16 cellular contexts compared by ENCODE assay signal in the genomic region with DNA sequence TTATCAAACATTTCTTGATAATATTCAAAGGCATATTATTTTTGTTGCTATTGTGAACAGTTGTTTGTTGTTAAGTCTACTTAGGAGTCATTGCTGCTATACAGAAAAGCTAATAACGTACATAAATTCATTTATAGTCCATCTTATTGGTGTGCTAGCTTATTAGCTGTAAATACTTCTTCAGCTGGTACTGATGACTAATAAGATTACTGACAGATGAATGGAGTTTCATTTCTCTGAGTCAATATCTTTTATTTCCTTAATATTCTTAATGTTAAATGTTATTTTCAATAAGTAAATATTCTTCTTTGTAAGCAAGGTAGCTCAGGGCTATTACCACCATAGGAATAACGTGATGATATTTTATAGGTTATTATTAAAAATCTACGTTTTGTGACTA.
DNase-seq lines count a peak whose midpoint lies in the region; ATAC-seq, FAIRE-seq and TF ChIP-seq lines count a peak whose summit lies in the region.
"Had no signal": no experiment of that assay in that cellular context is flagged by ENCODE, and none has a peak within 500 bp of the region (broad histone marks: within the 10 kb centered on the region; RNA-seq: fewer than 3 reads in every experiment).

No MANE protein-coding gene starts in this region.

- no peaks in the 10 kb centered on the region for H3F3A ChIP-seq in PC-3 (ENCODE audit: low read length, unreplicated experiment)

- BruUV-seq in PC-3 (replicated peaks; lab: Mats Ljungman, UMichigan), result no TSS peak

- no peak for FAIRE-seq in A549 (lab: Jason Lieb, UNC)
- FAIRE-seq: GM12878, GM18507, H54 had no signal

- H3K36me3 ChIP-seq in PC-3 (ENCODE audit: low read depth, low read length), result no peaks in the 10 kb centered on the region
- H3K36me3 ChIP-seq: BLaER1 treated with 17β-estradiol and CSF1 and Interleukin-3, amounts not matched to agents 10 nM and 100 nM had no signal

- no peak for TF ChIP-seq RAD21 in A549 (conservative IDR thresholded peaks at IDR 0.05 in 1 of 2, IDR thresholded peaks at IDR 0.05 in 1 of 2)

- no peak overlapping the region for H2AFZ ChIP-seq in PC-3 (ENCODE audit: low read length)

- 32% methylated on average over 3 of the region's 3 CpGs for WGBS in A549 (ENCODE audit: missing lambda C conversion rate)

- H3K27ac ChIP-seq in A549 (no peak overlapping the region), PC-3 (ENCODE audit: low read length) (no peak overlapping the region)
- H3K27ac ChIP-seq: 22Rv1; BLaER1 treated with 17β-estradiol and CSF1 and Interleukin-3, amounts not matched to agents 10 nM and 100 nM; GM23248 had no signal

- no peak for ATAC-seq in A549
- ATAC-seq in PC-3, result peak; percentile 49
- ATAC-seq: GM12878 had no signal

- no peak for TF ChIP-seq EP300 in A549 (IDR thresholded peaks at IDR 0.05)

- H3K4me3 ChIP-seq in A549 (no peak overlapping the region), PC-3 (ENCODE audit: low read length) (no peak overlapping the region), epithelial cell of esophagus (ENCODE audit: low read length) (no peak overlapping the region)
- H3K4me3 ChIP-seq: BLaER1 treated with 17β-estradiol and CSF1 and Interleukin-3, amounts not matched to agents 10 nM and 100 nM; GM12878; GM23248 had no signal

- no peak overlapping the region for H3K9ac ChIP-seq in PC-3 (ENCODE audit: low read length)
- H3K9ac ChIP-seq: BLaER1 treated with 17β-estradiol and CSF1 and Interleukin-3, amounts not matched to agents 10 nM and 100 nM; GM23248 had no signal

- H3K4me2 ChIP-seq in A549 (peak overlapping the region; percentile 22), PC-3 (ENCODE audit: low read length) (no peak overlapping the region)
- H3K4me2 ChIP-seq: BLaER1 treated with 17β-estradiol and CSF1 and Interleukin-3, amounts not matched to agents 10 nM and 100 nM had no signal

- POLR2A ChIA-PET in A549 (lab: Yijun Ruan, JAX) (no interaction called here), PC-3 (lab: Charles Lee; ENCODE audit: unreplicated experiment) (interaction anchor here (0.6 kb wide), 1 partner anchor 53 kb away, joined by 3 read pairs; no protein-coding TSS in a partner anchor)

- no peaks in the 10 kb centered on the region for H3K27me3 ChIP-seq in PC-3 (ENCODE audit: low read length)
- H3K27me3 ChIP-seq: BLaER1 treated with 17β-estradiol and CSF1 and Interleukin-3, amounts not matched to agents 10 nM and 100 nM had no signal

- TF ChIP-seq CTCF in A549 (IDR thresholded peaks at IDR 0.05) (no peak), PC-3 (conservative IDR thresholded peaks at IDR 0.05; ENCODE audit: low read depth, low read length) (no peak), epithelial cell of esophagus (IDR thresholded peaks at IDR 0.05; ENCODE audit: insufficient read depth, low read depth, low read length, missing control alignments) (no peak)

- no peaks in the 10 kb centered on the region for H3K9me3 ChIP-seq in A549
- no peaks in the 10 kb centered on the region for H3K9me3 ChIP-seq in PC-3 (ENCODE audit: low read length)

- TF ChIP-seq POLR2A in A549 (IDR thresholded peaks at IDR 0.05; ENCODE audit: low read length), result no peak

- H3K4me1 ChIP-seq in A549 (peaks cover 12% of the 10 kb centered on the region; the same call in 2 of the 3 replicates), PC-3 (ENCODE audit: insufficient read depth, low read length) (no peaks in the 10 kb centered on the region)

- CTCF ChIA-PET in A549 (lab: Yijun Ruan, JAX) (no interaction called here), PC-3 (lab: Charles Lee) (no interaction called here)

- DNase-seq in A549 (ENCODE audit: low read depth in 1 of 2, low spot score in 1 of 2), result no peak
- DNase-seq in PC-3, result peak; percentile 4
- DNase-seq in epithelial cell of esophagus (ENCODE audit: low read depth), result peak; percentile 21
- peak; percentile 3 for DNase-seq in pulmonary artery endothelial cell (ENCODE audit: low read depth, low spot score)
- no peak for DNase-seq in D341Med (ENCODE audit: low spot score)
- no peak for DNase-seq in GM19240 (ENCODE audit: insufficient read length, low spot score)
- DNase-seq in HuH-7.5 (ENCODE audit: low spot score), result no peak
- DNase-seq: ACHN; CD4-positive, CD25-positive, alpha-beta regulatory T cell; DMS 273 treated with DMSO at 0.1 percent for 48 hours; GM23248 had no signal

- intact Hi-C loops in PC-3 (cut with micrococcal nuclease), result no loop called here

- H3K79me2 ChIP-seq in PC-3 (ENCODE audit: low read length), result no peaks in the 10 kb centered on the region

- no peaks in the 10 kb centered on the region for H3K9me2 ChIP-seq in PC-3 (replicated peaks; ENCODE audit: low read length)

- no peaks in the 10 kb centered on the region for H4K20me1 ChIP-seq in PC-3 (ENCODE audit: low read length)
- H4K20me1 ChIP-seq: BLaER1 treated with 17β-estradiol and CSF1 and Interleukin-3, amounts not matched to agents 10 nM and 100 nM had no signal

TF ChIP-seq in A549, 52 proteins besides CTCF, POLR2A, EP300 and RAD21:
- TF ChIP-seq FOSL2 (IDR thresholded peaks at IDR 0.05) (no peak), FOSL2 (CRISPR knock-in tag; IDR thresholded peaks at IDR 0.05) (peak; percentile 5; the same call in 1 of the 2 replicates), SREBF2 (IDR thresholded peaks at IDR 0.05) (no peak)

Comparison
In these comparisons a context has a peak if more than half of its experiments do, and no peak if none do; other contexts are left out.
1. DNase-seq: peak in PC-3 (single experiment), epithelial cell of esophagus (single experiment) and pulmonary artery endothelial cell (single experiment); none in A549 (0 of 2), D341Med (single experiment), GM19240 (single experiment) and HuH-7.5 (single experiment).